ENCODE assay signal across 30 cellular contexts in genomic region chr22:23193420-23193819, GRCh38. TPM values are rescaled to one million over a fixed set of nuclear protein-coding genes. Genes with fewer than 3 reads are reported as not detected.
DNase-seq lines count a peak whose midpoint lies in the region; ATAC-seq and TF ChIP-seq lines count a peak whose summit lies in the region.
"Had no signal": no experiment of that assay in that cellular context is flagged by ENCODE, and none has a peak within 500 bp of the region (broad histone marks: within the 10 kb centered on the region; RNA-seq: fewer than 3 reads in every experiment).

No MANE protein-coding gene starts in this region.

- H3K79me2 ChIP-seq in mammary epithelial cell (ENCODE audit: insufficient read depth, low read length) = peaks cover 93% of the 10 kb centered on the region

- H3K27ac ChIP-seq in mammary epithelial cell (ENCODE audit: insufficient read depth, low read depth, low read length) (no peak overlapping the region), angular gyrus (ENCODE audit: low read depth, low read length) (peak overlapping the region; percentile 9), left lung (no peak overlapping the region)
- H3K27ac ChIP-seq: foreskin keratinocyte, HL-60, transverse colon had no signal

- WGBS in mammary epithelial cell (ENCODE audit: low coverage, missing lambda C conversion rate) = 70% methylated on average over 1 of the region's 1 CpG

- no peak overlapping the region for H2AFZ ChIP-seq in mammary epithelial cell (ENCODE audit: low read depth, low read length)

- peak; percentile 21 for DNase-seq in MCF 10A (ENCODE audit: unreplicated experiment)
- no peak for DNase-seq in mammary epithelial cell
- no peak for DNase-seq in left lung
- no peak for DNase-seq in type B pancreatic cell (ENCODE audit: extremely low spot score, unreplicated experiment)
- DNase-seq in Caco-2 = no peak
- no peak for DNase-seq in NCI-H187 treated with DMSO at 0.1 percent for 48 hours (lab: John Stamatoyannopoulos, UW)
- no peak for DNase-seq in activated CD4-positive, alpha-beta T cell treated with anti-CD3 and anti-CD28 coated beads for 1 hour
- DNase-seq: activated CD4-positive, alpha-beta T cell treated with anti-CD3 and anti-CD28 coated beads, Interleukin-2, amount 50 U/mL, for 4 hours; activated CD8-positive, alpha-beta memory T cell treated with anti-CD3 and anti-CD28 coated beads, Interleukin-2, amount 50 U/mL, for 4 hours; foreskin keratinocyte; hippocampal formation; immature natural killer cell; NCI-H187; NCI-H69; stimulated activated naive CD8-positive, alpha-beta T cell treated with anti-CD3 and anti-CD28 coated beads, Interleukin-15, amount 100 ng/mL, for 72 hours; T-helper 2 cell; transverse colon had no signal

- H3K4me3 Mint-ChIP-seq in MCF 10A (ENCODE audit: unreplicated experiment) (peak overlapping the region; percentile 26), type B pancreatic cell (no peak overlapping the region), Caco-2 (ENCODE audit: unreplicated experiment) (no peak overlapping the region)
- H3K4me3 Mint-ChIP-seq: activated naive CD8-positive, alpha-beta T cell; activated T-helper 17 cell treated with anti-CD3 and anti-CD28 coated beads, Interleukin-2, amount 50 U/mL, for 72 hours; nephron; stimulated activated naive CD8-positive, alpha-beta T cell treated with anti-CD3 and anti-CD28 coated beads, Interleukin-15, amount 100 ng/mL, for 72 hours had no signal

- H3K9me3 Mint-ChIP-seq in MCF 10A (ENCODE audit: unreplicated experiment) (no peaks in the 10 kb centered on the region), type B pancreatic cell (no peaks in the 10 kb centered on the region), Caco-2 (ENCODE audit: unreplicated experiment) (no peaks in the 10 kb centered on the region)
- H3K9me3 Mint-ChIP-seq: activated T-helper 17 cell treated with anti-CD3 and anti-CD28 coated beads, Interleukin-2, amount 50 U/mL, for 72 hours; nephron; stimulated activated naive CD8-positive, alpha-beta T cell treated with anti-CD3 and anti-CD28 coated beads, Interleukin-15, amount 100 ng/mL, for 72 hours had no signal

- POLR2A ChIA-PET in MCF 10A (lab: Yijun Ruan, JAX) (interaction anchor here (0.8 to 2.0 kb wide), 7 partner anchors 10 to 88 kb away, joined by 3 to 7 read pairs (median 5); partner anchors contain the start of gene BCR), Caco-2 (lab: Charles Lee) (no interaction called here)

- no peak overlapping the region for H3K4me2 ChIP-seq in mammary epithelial cell (ENCODE audit: insufficient read depth, low read depth, low read length)

- no peaks in the 10 kb centered on the region for H3K27me3 Mint-ChIP-seq in MCF 10A (ENCODE audit: insufficient read depth, unreplicated experiment)
- H3K27me3 Mint-ChIP-seq in type B pancreatic cell = no peaks in the 10 kb centered on the region
- no peaks in the 10 kb centered on the region for H3K27me3 Mint-ChIP-seq in Caco-2 (ENCODE audit: insufficient read depth, unreplicated experiment)
- H3K27me3 Mint-ChIP-seq: activated naive CD8-positive, alpha-beta T cell; activated T-helper 17 cell treated with anti-CD3 and anti-CD28 coated beads, Interleukin-2, amount 50 U/mL, for 72 hours; progenitor cell of endocrine pancreas; stimulated activated naive CD8-positive, alpha-beta T cell treated with anti-CD3 and anti-CD28 coated beads, Interleukin-15, amount 100 ng/mL, for 72 hours had no signal

- H3K27ac Mint-ChIP-seq in MCF 10A (ENCODE audit: low read depth, unreplicated experiment) (peak overlapping the region; percentile 63), type B pancreatic cell (peak overlapping the region; percentile 45), Caco-2 (ENCODE audit: unreplicated experiment) (no peak overlapping the region)
- H3K27ac Mint-ChIP-seq: activated naive CD8-positive, alpha-beta T cell had no signal

- BruUV-seq in MCF 10A (replicated peaks; lab: Mats Ljungman, UMichigan) (no TSS peak), mammary epithelial cell (replicated peaks; lab: Mats Ljungman, UMichigan) (no TSS peak), Caco-2 (replicated peaks; lab: Mats Ljungman, UMichigan) (no TSS peak)

- H3K9ac ChIP-seq in mammary epithelial cell (ENCODE audit: insufficient read depth, low read length) = no peak overlapping the region

- intact Hi-C loops in MCF 10A (cut with micrococcal nuclease) = no loop called here
- intact Hi-C loops in mammary epithelial cell (cut with micrococcal nuclease) = no loop called here
- intact Hi-C loops in left lung (cut with DNase I) = no loop called here
- intact Hi-C loops in Caco-2 (cut with micrococcal nuclease; ENCODE audit: unreplicated experiment) = no loop called here

- TF ChIP-seq CTCF in MCF 10A (IDR thresholded peaks at IDR 0.05; ENCODE audit: unreplicated experiment) (no peak), mammary epithelial cell (conservative IDR thresholded peaks at IDR 0.05 in 1 of 2, IDR thresholded peaks at IDR 0.05 in 1 of 2; ENCODE audit: extremely low read depth in 1 of 2, insufficient read depth in 1 of 2, low read depth in 1 of 2, low read length in 2 of 2) (no peak), left lung (IDR thresholded peaks at IDR 0.05) (no peak), type B pancreatic cell (conservative IDR thresholded peaks at IDR 0.05) (no peak), Caco-2 (IDR thresholded peaks at IDR 0.05; ENCODE audit: insufficient read depth in 1 of 2, low read depth in 1 of 2, low read length in 1 of 2, severe bottlenecking in 1 of 2, unreplicated experiment in 1 of 2) (no peak)

- CTCF ChIA-PET in MCF 10A (lab: Yijun Ruan, JAX) (interaction anchor here (0.6 to 1.0 kb wide), 2 partner anchors 9 to 738 kb away, joined by 3 to 4 read pairs; no protein-coding TSS in a partner anchor), mammary epithelial cell (lab: Charles Lee; ENCODE audit: low non-redundant PET) (no interaction called here), Caco-2 (lab: Charles Lee) (no interaction called here)

- H4K20me1 ChIP-seq in mammary epithelial cell (ENCODE audit: insufficient read depth, low read length) = no peaks in the 10 kb centered on the region

- dilution Hi-C loops in mammary epithelial cell (cut with HindIII; ENCODE audit: low sequenced_read_pairs) = no loop called here

- in situ Hi-C loops in mammary epithelial cell (cut with MboI; ENCODE audit: low sequenced_read_pairs in 2 of 2) = loop anchor here in 1 of 2 donors (25.0 kb wide), 1 partner anchor 194 kb away; no protein-coding TSS in a partner anchor

- peak; percentile 7 for ATAC-seq in left lung
- ATAC-seq: activated T-helper 17 cell treated with anti-CD3 and anti-CD28 coated beads, Interleukin-2, amount 50 U/mL, for 72 hours; HCT116; stimulated activated naive CD8-positive, alpha-beta T cell treated with anti-CD3 and anti-CD28 coated beads, Interleukin-15, amount 100 ng/mL, for 72 hours had no signal

- H3K9me3 ChIP-seq in mammary epithelial cell (replicated peaks; ENCODE audit: insufficient read depth, low read length) (no peaks in the 10 kb centered on the region), left lung (no peaks in the 10 kb centered on the region), Caco-2 (no peaks in the 10 kb centered on the region)
- H3K9me3 ChIP-seq: transverse colon had no signal

- H3K4me1 ChIP-seq in mammary epithelial cell (ENCODE audit: insufficient read depth, low read length) (peaks cover 7% of the 10 kb centered on the region), left lung (peaks cover 12 to 30% of the 10 kb centered on the region in 2 donors), Caco-2 (no peaks in the 10 kb centered on the region)
- H3K4me1 ChIP-seq: foreskin keratinocyte, transverse colon had no signal

- H3K4me1 Mint-ChIP-seq in MCF 10A (ENCODE audit: insufficient read depth, unreplicated experiment) = peaks cover 26% of the 10 kb centered on the region
- peaks cover 45% of the 10 kb centered on the region for H3K4me1 Mint-ChIP-seq in type B pancreatic cell (ENCODE audit: unreplicated experiment)
- peaks cover 20% of the 10 kb centered on the region for H3K4me1 Mint-ChIP-seq in Caco-2 (ENCODE audit: low read depth, unreplicated experiment)

- H3K36me3 Mint-ChIP-seq in MCF 10A (ENCODE audit: insufficient read depth, unreplicated experiment) = peaks cover 26% of the 10 kb centered on the region
- peaks cover 19% of the 10 kb centered on the region for H3K36me3 Mint-ChIP-seq in type B pancreatic cell
- H3K36me3 Mint-ChIP-seq in Caco-2 (ENCODE audit: insufficient read depth, unreplicated experiment) = peaks cover 28% of the 10 kb centered on the region

- H3K4me3 ChIP-seq in mammary epithelial cell (replicated peaks in 1 of 3; ENCODE audit: insufficient read depth in 1 of 3, low read depth in 2 of 3, low read length in 3 of 3) (no peak overlapping the region), left lung (no peak overlapping the region), Caco-2 (ENCODE audit: low read depth, low read length) (no peak overlapping the region)
- H3K4me3 ChIP-seq: transverse colon had no signal

- H3K27me3 ChIP-seq in mammary epithelial cell (ENCODE audit: insufficient read depth, low read length) = no peaks in the 10 kb centered on the region
- H3K27me3 ChIP-seq in left lung = no peaks in the 10 kb centered on the region
- H3K27me3 ChIP-seq in Caco-2 (replicated peaks; ENCODE audit: control insufficient read depth, insufficient read depth, low read length) = no peaks in the 10 kb centered on the region
- H3K27me3 ChIP-seq: foreskin keratinocyte, transverse colon had no signal

- H3K36me3 ChIP-seq in mammary epithelial cell (ENCODE audit: insufficient read depth, low read length) = no peaks in the 10 kb centered on the region
- H3K36me3 ChIP-seq in left lung = peaks cover 0 to 11% of the 10 kb centered on the region in 2 donors
- peaks cover 2% of the 10 kb centered on the region; the same call in 1 of the 2 replicates for H3K36me3 ChIP-seq in Caco-2 (ENCODE audit: control insufficient read depth, insufficient read depth, low read length)
- H3K36me3 ChIP-seq: transverse colon had no signal

RNA-seq across cellular contexts. Expression of gene BCR, which starts 13.1 kb away (rescaled TPM):
- total RNA-seq in MCF 10A (2022) = 62.2 and 77.9 TPM in 2 replicates
- total RNA-seq in mammary epithelial cell = 10 to 100 TPM; 67.7 to 69.7 TPM
- polyA plus RNA-seq in mammary epithelial cell = 59.1 TPM
- 235 TPM for polyA minus RNA-seq in mammary epithelial cell
- total RNA-seq in left lung = 10 to 100 TPM; 66.1 to 70.4 TPM
- 61.2 and 71.6 TPM in 2 replicates for total RNA-seq in type B pancreatic cell (ENCODE audit: low replicate concordance)
- total RNA-seq in Caco-2 (2022) = 74.1 and 87.4 TPM in 2 replicates

RNA-seq across cellular contexts. Expression of gene RAB36, which starts 48.1 kb away (rescaled TPM):
- total RNA-seq in MCF 10A (2022) = 8.5 and 8.8 TPM in 2 replicates
- 1 to 10 TPM; 8.6 to 8.7 TPM for total RNA-seq in mammary epithelial cell
- polyA plus RNA-seq in mammary epithelial cell = 7.6 TPM
- polyA minus RNA-seq in mammary epithelial cell = 20.8 TPM
- 1 to 10 TPM; 3.8 to 10.0 TPM for total RNA-seq in left lung
- 6.8 and 18.4 TPM in 2 replicates for total RNA-seq in type B pancreatic cell (ENCODE audit: low replicate concordance)
- total RNA-seq in Caco-2 (2022) = 0.52 and 0.97 TPM in 2 replicates
- total RNA-seq: mononuclear cell had no signal

RNA-seq across cellular contexts. Expression of gene RSPH14, which starts 51.6 kb away (rescaled TPM):
- total RNA-seq in MCF 10A (2022) (not detected in 2 replicates), mammary epithelial cell (under 1 TPM in 1 of 2 donors, not detected in 1; 0.42 TPM), left lung (1 to 10 TPM in 1 of 2 donors, under 1 TPM in 1; 0.41 to 1.8 TPM), type B pancreatic cell (ENCODE audit: low replicate concordance) (0.93 and 1.5 TPM in 2 replicates), Caco-2 (2022) (0.68 and 1.2 TPM in 2 replicates)
- not detected for polyA plus RNA-seq in mammary epithelial cell
- not detected for polyA minus RNA-seq in mammary epithelial cell
- total RNA-seq: A172; activated T-helper 17 cell treated with anti-CD3 and anti-CD28 coated beads, Interleukin-2, amount 50 U/mL, for 72 hours; Daoy; foreskin keratinocyte; LHCN-M2; mononuclear cell; RPMI7951 had no signal
- polyA plus RNA-seq: liver had no signal
